ENCODE assay signal across 7 cellular contexts in the genomic region with DNA sequence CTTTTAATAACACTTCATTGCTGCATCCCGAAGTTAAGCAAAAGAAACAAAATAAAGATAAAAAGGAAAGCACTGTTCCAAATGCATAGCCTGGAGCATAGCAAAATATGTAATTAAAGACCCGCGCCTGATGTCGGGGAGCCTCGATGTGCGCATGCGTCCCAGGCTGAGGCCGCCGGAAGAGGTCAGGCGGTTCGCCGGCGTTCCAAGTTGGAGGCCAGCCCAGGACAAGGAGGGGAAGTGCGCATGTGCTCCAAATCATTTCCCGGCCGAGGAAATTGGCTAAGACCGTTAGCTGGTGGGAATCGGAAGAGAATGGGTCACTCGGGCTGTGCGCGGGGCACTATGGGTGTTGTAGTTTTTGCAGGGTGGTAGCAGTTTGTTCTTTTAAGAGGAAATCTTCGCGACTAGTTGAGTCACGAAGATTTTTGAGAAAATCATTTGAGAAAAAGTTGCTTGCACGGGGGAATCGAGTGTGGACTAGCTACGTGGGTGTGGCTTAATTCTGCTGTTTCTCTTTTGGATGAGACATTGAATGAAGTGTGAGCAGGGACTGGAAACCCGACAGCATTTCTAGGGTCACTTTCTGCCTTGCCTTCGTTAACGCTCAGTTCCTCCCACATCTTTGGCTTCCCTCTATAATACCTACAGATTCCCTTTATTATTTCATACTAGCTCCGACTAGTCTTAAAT.
A peak's percentile ranks its signal among the peaks of the same experiment; 100 is the strongest.
DNase-seq lines count a peak whose midpoint lies in the region; ATAC-seq and TF ChIP-seq lines count a peak whose summit lies in the region.

No MANE protein-coding gene starts in this region.

- DNase-seq in HuH-7 (ENCODE audit: low spot score) (peak; percentile 14), SIG-M5 treated with dmso at 0.1 percent for 504 hours (lab: John Stamatoyannopoulos, UW; ENCODE audit: unreplicated experiment) (peak; percentile 92), activated gamma-delta T cell treated with Interleukin-2 at 50 U/mL for 16 hours (peak; percentile 61), fibroblast of the conjunctiva (ENCODE audit: low read depth) (peak; percentile 96)
- DNase-seq in stimulated activated naive B cell treated with anti-CD40 and anti-IgM and Interleukin-4, amounts not matched to agents 10 μg/mL and 1 μg/mL and 100 μg/mL, for 72 hours, result peak; percentile 82

- H3K4me1 Mint-ChIP-seq in nephron, result peaks cover 12% of the 10 kb centered on the region
- H3K4me1 Mint-ChIP-seq in stimulated activated naive B cell treated with anti-CD40 and anti-IgM and Interleukin-4, amounts not matched to agents 10 μg/mL and 1 μg/mL and 100 μg/mL, for 72 hours, result peaks cover 48 to 61% of the 10 kb centered on the region in 2 donors

- peak overlapping the region; percentile 4 to 49 (median 43) for H3K27ac Mint-ChIP-seq in nephron
- H3K27ac Mint-ChIP-seq in stimulated activated naive B cell treated with anti-CD40 and anti-IgM and Interleukin-4, amounts not matched to agents 10 μg/mL and 1 μg/mL and 100 μg/mL, for 72 hours, result peak overlapping the region; percentile 96

- H3K27me3 Mint-ChIP-seq in nephron (ENCODE audit: low read depth), result peaks cover 7% of the 10 kb centered on the region
- no peaks in the 10 kb centered on the region for H3K27me3 Mint-ChIP-seq in stimulated activated naive B cell treated with anti-CD40 and anti-IgM and Interleukin-4, amounts not matched to agents 10 μg/mL and 1 μg/mL and 100 μg/mL, for 72 hours

- H3K36me3 Mint-ChIP-seq in nephron (ENCODE audit: low read depth), result no peaks in the 10 kb centered on the region
- no peaks in the 10 kb centered on the region for H3K36me3 Mint-ChIP-seq in stimulated activated naive B cell treated with anti-CD40 and anti-IgM and Interleukin-4, amounts not matched to agents 10 μg/mL and 1 μg/mL and 100 μg/mL, for 72 hours

- no peaks in the 10 kb centered on the region for H3K9me3 Mint-ChIP-seq in nephron
- H3K9me3 Mint-ChIP-seq in stimulated activated naive B cell treated with anti-CD40 and anti-IgM and Interleukin-4, amounts not matched to agents 10 μg/mL and 1 μg/mL and 100 μg/mL, for 72 hours, result peaks cover 3 to 5% of the 10 kb centered on the region in 2 donors

- peak overlapping the region; percentile 78 to 80 (median 79) for H3K4me3 Mint-ChIP-seq in nephron
- H3K4me3 Mint-ChIP-seq in stimulated activated naive B cell treated with anti-CD40 and anti-IgM and Interleukin-4, amounts not matched to agents 10 μg/mL and 1 μg/mL and 100 μg/mL, for 72 hours, result peak overlapping the region; percentile 91 to 96

- TF ChIP-seq CTCF in nephron (IDR thresholded peaks at IDR 0.05; ENCODE audit: unreplicated experiment in 3 of 3), result no peak

- peak; percentile 81 for ATAC-seq in GM18868 (IDR thresholded peaks at IDR 0.05; ENCODE audit: unreplicated experiment)
- peak; percentile 82 to 84 for ATAC-seq in stimulated activated naive B cell treated with anti-CD40 and anti-IgM and Interleukin-4, amounts not matched to agents 10 μg/mL and 1 μg/mL and 100 μg/mL, for 72 hours (replicated peaks)

Comparison
In these comparisons a context has a peak if more than half of its experiments do, and no peak if none do; other contexts are left out.
1. Peak in every context shown above with its lines: DNase-seq and ATAC-seq.
2. DNase-seq: peak in every context shown above with its lines; median percentile 96 in fibroblast of the conjunctiva; 92 in SIG-M5 treated with dmso at 0.1 percent for 504 hours; 82 in stimulated activated naive B cell treated with anti-CD40 and anti-IgM and Interleukin-4, amounts not matched to agents 10 μg/mL and 1 μg/mL and 100 μg/mL, for 72 hours; 61 in activated gamma-delta T cell treated with Interleukin-2 at 50 U/mL for 16 hours; 14 in HuH-7.